8 cellular contexts compared by ENCODE assay signal in genomic region chr1:28232558-28233263, GRCh38. TPM values are rescaled to one million over a fixed set of nuclear protein-coding genes. Genes with fewer than 3 reads are reported as not detected.
DNase-seq lines count a peak whose midpoint lies in the region; ATAC-seq and TF ChIP-seq lines count a peak whose summit lies in the region.

Gene DNAJC8, minus strand, starts transcription at chr1:28233029. Its CDS starts 31 bp downstream, at chr1:28232998.

- H3K27ac ChIP-seq in HEK293 (ENCODE audit: extremely low read depth, low read depth, low read length) (no peak within 1 kb of the TSS; the same call in 1 of the 2 replicates), suprapubic skin (peak within 1 kb of the TSS; percentile 88)

- H3K36me3 Mint-ChIP-seq in activated naive CD4-positive, alpha-beta T cell treated with anti-CD3 and anti-CD28 coated beads, Interleukin-2, amount 50 U/mL, for 72 hours: peaks cover 11 to 15% of the 10 kb centered on the region in 2 donors

- H3K27ac Mint-ChIP-seq in activated naive CD4-positive, alpha-beta T cell treated with anti-CD3 and anti-CD28 coated beads, Interleukin-2, amount 50 U/mL, for 72 hours: peak within 1 kb of the TSS; percentile 95 to 100

- H3K36me3 ChIP-seq in HEK293 (ENCODE audit: control insufficient read depth in 2 of 2, insufficient read depth in 1 of 2, low read length in 2 of 2) (peaks cover 24 to 41% of the 10 kb centered on the region in 2 experiments), suprapubic skin (peaks cover 20% of the 10 kb centered on the region)

- H3K27me3 ChIP-seq in suprapubic skin: no peaks in the 10 kb centered on the region

- POLR2A ChIA-PET in HEK293 (lab: Yijun Ruan, JAX): no interaction called here

- no peaks in the 10 kb centered on the region for H3K9me3 Mint-ChIP-seq in activated naive CD4-positive, alpha-beta T cell treated with anti-CD3 and anti-CD28 coated beads, Interleukin-2, amount 50 U/mL, for 72 hours

- WGBS in suprapubic skin: under 1% methylated on average over 18 of the region's 40 CpGs

- DNase-seq in EH (ENCODE audit: low read depth): peak; percentile 92
- DNase-seq in NCI-H1092 treated with DMSO at 0.1 percent for 48 hours (lab: John Stamatoyannopoulos, UW): peak; percentile 93
- DNase-seq in SKM-1 treated with dmso at 0.1 percent for 144 hours (lab: John Stamatoyannopoulos, UW; ENCODE audit: unreplicated experiment): peak; percentile 88
- peak; percentile 90 to 93 for DNase-seq in activated naive CD4-positive, alpha-beta T cell treated with anti-CD3 and anti-CD28 coated beads, Interleukin-2, amount 50 U/mL, for 72 hours (ENCODE audit: low spot score in 2 of 2)
- DNase-seq in glomerular endothelial cell (ENCODE audit: extremely low read depth, low read depth, low spot score): no peak
- peak; percentile 87 for DNase-seq in occipital lobe (lab: John Stamatoyannopoulos, UW)
- peak; percentile 99 for DNase-seq in suprapubic skin (ENCODE audit: low spot score in 2 of 2)

- TF ChIP-seq CTCF in HEK293 (tag by site-specific recombination; IDR thresholded peaks at IDR 0.05) (no peak), suprapubic skin (IDR thresholded peaks at IDR 0.05) (no peak)

- CTCF ChIA-PET in HEK293 (lab: Yijun Ruan, JAX): interaction anchor here (0.6 to 1.0 kb wide), 3 partner anchors 16 to 127 kb away, joined by 3 to 4 read pairs (median 3); no protein-coding TSS in a partner anchor

- H3K4me1 ChIP-seq in HEK293 (ENCODE audit: control insufficient read depth, insufficient read depth, low read length) (0 out of 2 replicates have a peak, but pooled peaks cover 3% of the 10 kb centered on the region), suprapubic skin (peaks cover 49% of the 10 kb centered on the region)

- peak; percentile 68 to 76 for ATAC-seq in activated naive CD4-positive, alpha-beta T cell treated with anti-CD3 and anti-CD28 coated beads, Interleukin-2, amount 50 U/mL, for 72 hours

- TF ChIP-seq EP300 in suprapubic skin (IDR thresholded peaks at IDR 0.05): no peak

- H3K9me3 ChIP-seq in HEK293 (ENCODE audit: control insufficient read depth, insufficient read depth, low read depth, low read length): no peaks in the 10 kb centered on the region
- no peaks in the 10 kb centered on the region for H3K9me3 ChIP-seq in suprapubic skin

- peak; percentile 54 to 82 for TF ChIP-seq POLR2A in suprapubic skin (IDR thresholded peaks at IDR 0.05)

- H3K4me3 ChIP-seq in HEK293 (ENCODE audit: low read depth, low read length) (peak within 1 kb of the TSS; percentile 100), suprapubic skin (peak within 1 kb of the TSS; percentile 87)

TF ChIP-seq in HEK293, 187 proteins besides CTCF, POLR2A, EP300 and RAD21 (continues in another document):
- TF ChIP-seq ZNF600 (tag by site-specific recombination; IDR thresholded peaks at IDR 0.05) (no peak), ZNF704 (tag by site-specific recombination; IDR thresholded peaks at IDR 0.05) (no peak), ZNF335 (tag by site-specific recombination; conservative IDR thresholded peaks at IDR 0.05) (peak; percentile 97), ZNF48 (tag by site-specific recombination; IDR thresholded peaks at IDR 0.05) (no peak), ZNF280C (tag by site-specific recombination; IDR thresholded peaks at IDR 0.05) (no peak), KLF8 (tag by site-specific recombination; IDR thresholded peaks at IDR 0.05) (peak; percentile 72), ZNF692 (tag by site-specific recombination; IDR thresholded peaks at IDR 0.05) (peak; percentile 49; the same call in 1 of the 2 replicates), ZNF549 (tag by site-specific recombination; IDR thresholded peaks at IDR 0.05) (no peak), ZNF23 (tag by site-specific recombination; IDR thresholded peaks at IDR 0.05; ENCODE audit: borderline replicate concordance) (no peak), ZNF544 (tag by site-specific recombination; IDR thresholded peaks at IDR 0.05) (no peak), ZNF133 (tag by site-specific recombination; IDR thresholded peaks at IDR 0.05) (no peak), ZBTB26 (tag by site-specific recombination; optimal IDR thresholded peaks at IDR 0.05) (peak; percentile 37), ZNF473 (tag by site-specific recombination; IDR thresholded peaks at IDR 0.05) (no peak), ZNF785 (tag by site-specific recombination; IDR thresholded peaks at IDR 0.05) (no peak), KLF16 (tag by site-specific recombination; IDR thresholded peaks at IDR 0.05) (peak; percentile 89; the same call in 1 of the 2 replicates), PATZ1 (tag by site-specific recombination; IDR thresholded peaks at IDR 0.05) (peak; percentile 71), ZNF626 (tag by site-specific recombination; IDR thresholded peaks at IDR 0.05) (no peak), ZNF223 (tag by site-specific recombination; IDR thresholded peaks at IDR 0.05) (no peak), ZBTB1 (tag by site-specific recombination; IDR thresholded peaks at IDR 0.05) (no peak), ZNF768 (tag by site-specific recombination; IDR thresholded peaks at IDR 0.05) (no peak), ZNF624 (tag by site-specific recombination; IDR thresholded peaks at IDR 0.05) (no peak)

RNA-seq across cellular contexts. Expression of gene DNAJC8, which starts in this region (rescaled TPM):
- 100 to 1,000 TPM in 1 of 2 donors, 10 to 100 TPM in 1; 95.4 to 103 TPM for total RNA-seq in activated naive CD4-positive, alpha-beta T cell treated with anti-CD3 and anti-CD28 coated beads, Interleukin-2, amount 50 U/mL, for 72 hours
- 73.9 and 76.4 TPM in 2 replicates for total RNA-seq in glomerular endothelial cell
- 36.7 TPM for total RNA-seq in occipital lobe
- 10 to 100 TPM; 28.2 to 39.0 (median 31.7) TPM for total RNA-seq in suprapubic skin
